ENCODE assay signal across 8 cellular contexts in the genomic region with DNA sequence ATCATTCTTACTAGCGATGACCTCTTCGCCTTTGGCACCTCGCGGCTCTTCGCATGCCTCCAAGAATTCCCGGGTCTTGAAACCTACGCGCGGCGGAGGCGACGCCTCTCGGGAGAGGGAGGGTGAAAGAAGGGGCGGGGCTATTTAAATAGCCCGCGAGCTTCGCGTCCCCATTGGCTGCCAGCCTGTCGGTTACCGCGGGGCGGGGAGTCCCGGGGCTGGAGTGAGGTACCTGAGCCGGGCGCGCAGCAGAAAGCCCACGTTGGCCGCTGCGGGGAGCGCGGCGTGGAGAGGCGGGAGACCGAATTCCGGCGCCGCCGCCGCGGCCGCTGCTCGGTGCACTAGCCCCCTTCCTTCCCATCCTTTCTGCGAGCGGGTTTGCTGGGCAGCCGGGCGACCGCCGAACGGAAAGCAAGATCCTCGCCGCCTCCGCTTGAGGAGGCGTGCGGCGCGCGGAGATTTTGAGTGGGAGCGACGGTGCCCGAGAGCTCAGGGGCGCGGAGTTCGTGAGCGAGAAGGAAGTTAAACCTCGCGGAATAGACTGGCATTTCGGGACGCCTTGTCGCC. TPM values are rescaled to one million over a fixed set of nuclear protein-coding genes. Genes with fewer than 3 reads are reported as not detected.
DNase-seq lines count a peak whose midpoint lies in the region; ATAC-seq and TF ChIP-seq lines count a peak whose summit lies in the region.

A gene (plus strand): TSS at position 251 of the 567 bp plus-strand sequence. CDS start 857 bp downstream, outside the sequence.

- H3K27ac ChIP-seq in GM23248 (no peak within 1 kb of the TSS), RWPE1 (no peak within 1 kb of the TSS), urinary bladder (ENCODE audit: low read depth) (no peak within 1 kb of the TSS)

- POLR2A ChIA-PET in RWPE1 (lab: Yijun Ruan, JAX; ENCODE audit: low non-redundant PET) = no interaction called here

- peak; percentile 80 for ATAC-seq in activated naive CD8-positive, alpha-beta T cell treated with anti-CD3 and anti-CD28 coated beads, Interleukin-2, amount 50 U/mL, for 24 hours

- peaks cover 25% of the 10 kb centered on the region for H3K4me1 ChIP-seq in GM23248 (ENCODE audit: insufficient read depth)
- peaks cover 4% of the 10 kb centered on the region for H3K4me1 ChIP-seq in urinary bladder (ENCODE audit: insufficient read depth)

- peak within 1 kb of the TSS; percentile 41 for H3K9ac ChIP-seq in GM23248

- no peaks in the 10 kb centered on the region for H3K9me3 ChIP-seq in GM23248 (ENCODE audit: low read depth)

- H4K20me1 ChIP-seq in GM23248 (ENCODE audit: insufficient read depth) = no peaks in the 10 kb centered on the region

- peaks cover 21% of the 10 kb centered on the region for H3K4me1 Mint-ChIP-seq in activated naive CD8-positive, alpha-beta T cell treated with anti-CD3 and anti-CD28 coated beads, Interleukin-2, amount 50 U/mL, for 24 hours
- peaks cover 24% of the 10 kb centered on the region for H3K4me1 Mint-ChIP-seq in osteocyte (ENCODE audit: unreplicated experiment)

- H3K9me2 ChIP-seq in GM23248 (ENCODE audit: insufficient read depth) = no peaks in the 10 kb centered on the region

- no peaks in the 10 kb centered on the region for H3K9me3 Mint-ChIP-seq in activated naive CD8-positive, alpha-beta T cell treated with anti-CD3 and anti-CD28 coated beads, Interleukin-2, amount 50 U/mL, for 24 hours
- no peaks in the 10 kb centered on the region for H3K9me3 Mint-ChIP-seq in osteocyte (ENCODE audit: unreplicated experiment)

- H3K36me3 ChIP-seq in GM23248 (ENCODE audit: low read depth) (no peaks in the 10 kb centered on the region), urinary bladder (ENCODE audit: insufficient read depth) (no peaks in the 10 kb centered on the region)

- CTCF ChIA-PET in RWPE1 (lab: Yijun Ruan, JAX) = interaction anchor here (0.5 to 0.7 kb wide), 5 partner anchors 86 to 450 kb away, joined by 3 to 4 read pairs (median 3); no protein-coding TSS in a partner anchor

- in situ Hi-C loops in GM23248 (cut with MboI) = loop anchor here (10.0 kb wide), 2 partner anchors 169 to 279 kb away; no protein-coding TSS in a partner anchor

- 0 out of 2 replicates have a peak, but pooled peaks cover 14% of the 10 kb centered on the region for H3K79me2 ChIP-seq in GM23248 (ENCODE audit: insufficient read depth)

- peak within 1 kb of the TSS; percentile 69 for H2AFZ ChIP-seq in GM23248

- H3K27me3 ChIP-seq in GM23248 (replicated peaks; ENCODE audit: insufficient read depth) = no peaks in the 10 kb centered on the region

- peak within 1 kb of the TSS; percentile 77 for H3K4me3 ChIP-seq in GM23248
- peak within 1 kb of the TSS; percentile 54 for H3K4me3 ChIP-seq in urinary bladder (ENCODE audit: low read depth, low read length)

- H3K4me2 ChIP-seq in GM23248 (ENCODE audit: unreplicated experiment) = peak within 1 kb of the TSS; percentile 70

- H3F3A ChIP-seq in GM23248 (ENCODE audit: insufficient read depth) = peaks cover 18% of the 10 kb centered on the region

- no peak within 1 kb of the TSS for H3K27ac Mint-ChIP-seq in activated naive CD8-positive, alpha-beta T cell treated with anti-CD3 and anti-CD28 coated beads, Interleukin-2, amount 50 U/mL, for 24 hours
- H3K27ac Mint-ChIP-seq in osteocyte (ENCODE audit: unreplicated experiment) = no peak within 1 kb of the TSS

- H3K27me3 Mint-ChIP-seq in activated naive CD8-positive, alpha-beta T cell treated with anti-CD3 and anti-CD28 coated beads, Interleukin-2, amount 50 U/mL, for 24 hours = peaks cover 76% of the 10 kb centered on the region
- peaks cover 68% of the 10 kb centered on the region for H3K27me3 Mint-ChIP-seq in osteocyte (ENCODE audit: unreplicated experiment)

- 1% methylated on average over 68 to 69 of the region's 69 CpGs for WGBS in GM23248 (ENCODE audit: low coverage in 1 of 2, low lambda C conversion rate in 2 of 2, missing lambda C conversion rate in 2 of 2), 2 experiments
- under 1% methylated on average over 69 of the region's 69 CpGs for WGBS in urinary bladder

- intact Hi-C loops in cardiac septum (cut with DNase I) = no loop called here

- TF ChIP-seq CTCF in RWPE1 (conservative IDR thresholded peaks at IDR 0.05; ENCODE audit: low read depth) (no peak), osteocyte (IDR thresholded peaks at IDR 0.05) (no peak)

- peak; percentile 84 for DNase-seq in EL
- peak; percentile 96 for DNase-seq in GM23248
- peak; percentile 46 for DNase-seq in KG1 (lab: John Stamatoyannopoulos, UW)
- DNase-seq in RWPE1 (ENCODE audit: low spot score) = peak; percentile 99
- peak; percentile 65 for DNase-seq in activated naive CD8-positive, alpha-beta T cell treated with anti-CD3 and anti-CD28 coated beads, Interleukin-2, amount 50 U/mL, for 24 hours
- DNase-seq in cardiac septum (ENCODE audit: low spot score) = peak; percentile 96
- DNase-seq in osteocyte (ENCODE audit: extremely low spot score, unreplicated experiment) = peak; percentile 89

- no peaks in the 10 kb centered on the region for H3K36me3 Mint-ChIP-seq in activated naive CD8-positive, alpha-beta T cell treated with anti-CD3 and anti-CD28 coated beads, Interleukin-2, amount 50 U/mL, for 24 hours (ENCODE audit: low read depth)
- no peaks in the 10 kb centered on the region for H3K36me3 Mint-ChIP-seq in osteocyte (ENCODE audit: unreplicated experiment)

- H3K4me3 Mint-ChIP-seq in activated naive CD8-positive, alpha-beta T cell treated with anti-CD3 and anti-CD28 coated beads, Interleukin-2, amount 50 U/mL, for 24 hours = peak within 1 kb of the TSS; percentile 74
- H3K4me3 Mint-ChIP-seq in osteocyte (ENCODE audit: unreplicated experiment) = peak within 1 kb of the TSS; percentile 82

RNA-seq across cellular contexts. Expression of the gene that starts here (rescaled TPM):
- 4.6 and 10.3 TPM in 2 replicates for total RNA-seq in GM23248 (2014; rRNA removed; shearing (Covaris generic))
- polyA plus RNA-seq in GM23248 (2016; fragmentation: Nextera tagmentation; extraction: Ambion mirVana) (1.3 and 2.0 TPM in 2 replicates), urinary bladder (3.8 TPM)
- total RNA-seq in cardiac septum (2.9 TPM), osteocyte (not detected in 2 replicates), urinary bladder (11.7 TPM)

Comparison
In these comparisons a context has a peak if more than half of its experiments do, and no peak if none do; other contexts are left out.
1. Peak in DNase-seq in osteocyte; RNA of the gene not detected or under 1 TPM.
2. DNase-seq: peak in every context shown above with its lines; median percentile 99 in RWPE1; 96 in GM23248; 96 in cardiac septum; 89 in osteocyte; 84 in EL; 65 in activated naive CD8-positive, alpha-beta T cell treated with anti-CD3 and anti-CD28 coated beads, Interleukin-2, amount 50 U/mL, for 24 hours; 46 in KG1.